ENCODE assay signal across 15 cellular contexts in the genomic region with DNA sequence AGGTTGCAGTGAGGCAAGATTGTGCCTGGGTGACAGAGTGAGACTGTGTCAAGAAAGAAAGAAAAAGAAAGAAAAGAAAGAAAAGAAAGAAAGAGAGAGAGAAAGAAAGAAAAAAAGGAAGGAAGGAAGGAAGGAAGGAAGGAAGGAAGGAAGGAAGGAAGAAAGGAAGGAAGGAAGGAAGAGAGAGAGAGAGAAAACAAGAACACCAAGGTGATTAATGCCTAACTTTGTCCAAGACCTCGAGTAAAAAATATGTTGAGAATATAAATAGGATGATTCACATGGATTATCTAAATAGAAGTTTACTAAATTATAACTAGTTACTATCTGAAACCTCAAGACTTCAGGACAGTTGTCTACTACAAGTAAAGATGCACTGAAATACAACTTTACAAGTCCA. TPM values are rescaled to one million over a fixed set of nuclear protein-coding genes. Genes with fewer than 3 reads are reported as not detected.
"Had no signal": no experiment of that assay in that cellular context is flagged by ENCODE, and none has a peak within 500 bp of the region (broad histone marks: within the 10 kb centered on the region; RNA-seq: fewer than 3 reads in every experiment).

No MANE protein-coding gene starts in this region.

- H3K27me3 ChIP-seq: colonic mucosa, neutrophil, transverse colon had no signal

- H3K4me3 Mint-ChIP-seq: activated naive CD4-positive, alpha-beta T cell treated with anti-CD3 and anti-CD28 coated beads, Interleukin-2, amount 10 ng/mL, durations not matched to agents 7 days and 5 days; naive B cell had no signal

- H3K27ac ChIP-seq: colonic mucosa, neutrophil, transverse colon had no signal

- ATAC-seq: esophagus mucosa, left lobe of liver had no signal

- H3K27ac Mint-ChIP-seq: activated naive CD4-positive, alpha-beta T cell treated with anti-CD3 and anti-CD28 coated beads, Interleukin-2, amount 10 ng/mL, durations not matched to agents 7 days and 5 days had no signal

- H3K9me3 ChIP-seq: colonic mucosa, neutrophil, transverse colon had no signal

- H3K9me3 Mint-ChIP-seq: activated naive CD4-positive, alpha-beta T cell treated with anti-CD3 and anti-CD28 coated beads, Interleukin-2, amount 10 ng/mL, durations not matched to agents 7 days and 5 days; naive B cell had no signal

- H3K36me3 ChIP-seq: colonic mucosa, transverse colon had no signal

- H3K27me3 Mint-ChIP-seq: activated naive CD4-positive, alpha-beta T cell treated with anti-CD3 and anti-CD28 coated beads, Interleukin-2, amount 10 ng/mL, durations not matched to agents 7 days and 5 days; naive B cell had no signal

- H3K4me3 ChIP-seq: colonic mucosa, transverse colon had no signal

- DNase-seq: activated CD4-positive, alpha-beta T cell treated with anti-CD3 and anti-CD28 coated beads, Interleukin-2, amount 50 U/mL, for 48 hours; activated CD4-positive, CD25-positive, alpha-beta regulatory T cell treated with anti-CD3 and anti-CD28 coated beads, Interleukin-2, amount 50 U/mL, for 72 hours; activated CD8-positive, alpha-beta memory T cell treated with anti-CD3 and anti-CD28 coated beads, Interleukin-2, amount 50 U/mL, for 4 hours; activated naive CD4-positive, alpha-beta T cell treated with anti-CD3 and anti-CD28 coated beads, Interleukin-2, amount 10 ng/mL, durations not matched to agents 7 days and 5 days; colonic mucosa; naive B cell; retina; stimulated activated CD4-positive, alpha-beta T cell treated with anti-CD3 and anti-CD28 coated beads, Interleukin-4, amount 100 ng/mL, for 1 hour; stimulated activated naive CD4-positive, alpha-beta T cell treated with Interleukin-2 at 50 U/mL for 16 hours; T1000; transverse colon had no signal

RNA-seq across cellular contexts. Expression of gene TMEM169, which starts 7.3 kb away (rescaled TPM):
- polyA plus RNA-seq: keratinocyte had no signal
